1 cellular context compared by ENCODE assay signal in the genomic region with DNA sequence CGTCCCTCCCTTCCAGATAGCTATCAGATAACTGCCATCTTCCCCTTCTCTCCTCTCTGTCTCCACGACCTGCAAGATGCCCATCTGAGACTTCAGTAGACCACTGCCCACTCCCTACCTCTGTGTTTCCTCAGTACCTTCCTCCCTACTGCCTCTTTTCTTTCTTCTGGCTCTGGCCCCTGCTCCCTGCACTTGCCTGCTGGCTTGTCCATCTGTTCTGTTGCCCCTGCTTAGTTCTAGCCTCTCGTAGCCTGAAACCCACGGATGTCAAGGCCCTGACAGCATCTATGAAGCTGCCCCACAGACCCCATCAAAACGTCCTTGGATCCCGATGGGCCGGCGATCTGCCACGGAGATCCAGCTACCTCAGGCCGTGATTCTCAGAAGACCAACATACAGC.
TF ChIP-seq lines count a peak whose summit lies in the region.

No MANE protein-coding gene starts in this region.

TF ChIP-seq in IMR-90, 13 proteins besides CTCF, POLR2A, EP300 and RAD21:
- TF ChIP-seq, protein P1, sequence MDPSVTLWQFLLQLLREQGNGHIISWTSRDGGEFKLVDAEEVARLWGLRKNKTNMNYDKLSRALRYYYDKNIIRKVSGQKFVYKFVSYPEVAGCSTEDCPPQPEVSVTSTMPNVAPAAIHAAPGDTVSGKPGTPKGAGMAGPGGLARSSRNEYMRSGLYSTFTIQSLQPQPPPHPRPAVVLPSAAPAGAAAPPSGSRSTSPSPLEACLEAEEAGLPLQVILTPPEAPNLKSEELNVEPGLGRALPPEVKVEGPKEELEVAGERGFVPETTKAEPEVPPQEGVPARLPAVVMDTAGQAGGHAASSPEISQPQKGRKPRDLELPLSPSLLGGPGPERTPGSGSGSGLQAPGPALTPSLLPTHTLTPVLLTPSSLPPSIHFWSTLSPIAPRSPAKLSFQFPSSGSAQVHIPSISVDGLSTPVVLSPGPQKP (IDR thresholded peaks at IDR 0.05; ENCODE audit: borderline replicate concordance, low read depth, low read length): no peak
- TF ChIP-seq RFX5 (IDR thresholded peaks at IDR 0.05; ENCODE audit: low read depth, low read length) (no peak), CHD1 (IDR thresholded peaks at IDR 0.05; ENCODE audit: low read depth, low read length) (no peak), CEBPB (IDR thresholded peaks at IDR 0.05; ENCODE audit: low read depth, low read length) (no peak), BHLHE40 (IDR thresholded peaks at IDR 0.05; ENCODE audit: low read depth, low read length) (no peak), NFE2L2 (IDR thresholded peaks at IDR 0.05; ENCODE audit: low read depth, low read length) (no peak), MXI1 (IDR thresholded peaks at IDR 0.05; ENCODE audit: borderline replicate concordance, low read depth, low read length) (no peak), MAFK (IDR thresholded peaks at IDR 0.05; ENCODE audit: low read depth, low read length) (no peak), FOS (IDR thresholded peaks at IDR 0.05; ENCODE audit: low read depth, low read length) (no peak), SMC3 (IDR thresholded peaks at IDR 0.05; ENCODE audit: low read depth, low read length) (no peak), MAZ (IDR thresholded peaks at IDR 0.05; ENCODE audit: borderline replicate concordance, low read depth, low read length) (no peak)
- TF ChIP-seq, protein P2, sequence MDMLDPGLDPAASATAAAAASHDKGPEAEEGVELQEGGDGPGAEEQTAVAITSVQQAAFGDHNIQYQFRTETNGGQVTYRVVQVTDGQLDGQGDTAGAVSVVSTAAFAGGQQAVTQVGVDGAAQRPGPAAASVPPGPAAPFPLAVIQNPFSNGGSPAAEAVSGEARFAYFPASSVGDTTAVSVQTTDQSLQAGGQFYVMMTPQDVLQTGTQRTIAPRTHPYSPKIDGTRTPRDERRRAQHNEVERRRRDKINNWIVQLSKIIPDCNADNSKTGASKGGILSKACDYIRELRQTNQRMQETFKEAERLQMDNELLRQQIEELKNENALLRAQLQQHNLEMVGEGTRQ (IDR thresholded peaks at IDR 0.05; ENCODE audit: low read depth, low read length): no peak
